In genomic region chr3:121951291-121951690, GRCh38 we compare ENCODE assay signal across 17 cellular contexts. TPM values are rescaled to one million over a fixed set of nuclear protein-coding genes. Genes with fewer than 3 reads are reported as not detected.
DNase-seq lines count a peak whose midpoint lies in the region; ATAC-seq and TF ChIP-seq lines count a peak whose summit lies in the region.
"Had no signal": no experiment of that assay in that cellular context is flagged by ENCODE, and none has a peak within 500 bp of the region (broad histone marks: within the 10 kb centered on the region; RNA-seq: fewer than 3 reads in every experiment).

No MANE protein-coding gene starts in this region.

- H3K23ac ChIP-seq in IMR-90 (ENCODE audit: low read depth, low read length), result no peak overlapping the region

- CTCF ChIA-PET in IMR-90 (lab: Yijun Ruan, JAX), result no interaction called here

- no peaks in the 10 kb centered on the region for H3K9me2 ChIP-seq in Karpas-422 (replicated peaks; ENCODE audit: insufficient read depth, low read length)

- no peak overlapping the region for H3K4me3 ChIP-seq in IMR-90 (ENCODE audit: insufficient read depth, low read depth, low read length)
- no peak overlapping the region for H3K4me3 ChIP-seq in choroid plexus epithelial cell (ENCODE audit: low read depth, low read length)
- H3K4me3 ChIP-seq in Karpas-422 (ENCODE audit: low read length), result no peak overlapping the region
- H3K4me3 ChIP-seq: BLaER1 treated with 17β-estradiol and CSF1 and Interleukin-3, amounts not matched to agents 10 nM and 100 nM had no signal

- DNase-seq in IMR-90 (peak; percentile 27), choroid plexus epithelial cell (ENCODE audit: low read depth) (peak; percentile 5), kidney tubule cell (ENCODE audit: low spot score) (peak; percentile 12), renal cortical epithelial cell (ENCODE audit: low read depth) (peak; percentile 88), Karpas-422 (no peak)
- DNase-seq in stimulated activated CD4-positive, alpha-beta T cell treated with anti-CD3 and anti-CD28 coated beads, Interleukin-1b, Interleukin-23, amount 100 ng/mL, for 48 hours, result no peak
- no peak for DNase-seq in natural killer cell treated with Interleukin-12 subunit alpha and Interleukin-12 subunit beta and Interleukin-15 and Interleukin-18, amount 100 ng/mL, for 72 hours (ENCODE audit: low spot score)
- DNase-seq: CD8-positive, alpha-beta memory T cell; H9; NCI-H1105; NCI-H1694; NCI-H2081 treated with DMSO at 0.1 percent for 48 hours; NCI-H510A; NCI-H748 treated with DMSO at 0.1 percent for 48 hours; NK-92 treated with Interleukin-12 subunit alpha and Interleukin-12 subunit beta, amount 100 ng/mL, for 24 hours had no signal

- no peak overlapping the region for H2AK9ac ChIP-seq in IMR-90 (replicated peaks; ENCODE audit: low read depth, low read length, poor library complexity)

- H4K5ac ChIP-seq in IMR-90 (ENCODE audit: low read depth, low read length), result no peak overlapping the region

- H3K56ac ChIP-seq in IMR-90 (ENCODE audit: extremely low read depth, insufficient read depth, low read length), result no peak overlapping the region

- H3K27me3 ChIP-seq in IMR-90 (ENCODE audit: control insufficient read depth, insufficient read depth, low read length) (no peaks in the 10 kb centered on the region), Karpas-422 (ENCODE audit: low read length) (no peaks in the 10 kb centered on the region)
- H3K27me3 ChIP-seq: BLaER1 treated with 17β-estradiol and CSF1 and Interleukin-3, amounts not matched to agents 10 nM and 100 nM had no signal

- intact Hi-C loops in IMR-90 (cut with micrococcal nuclease), result no loop called here

- H4K91ac ChIP-seq in IMR-90 (ENCODE audit: insufficient read depth, low read depth, low read length), result no peak overlapping the region

- H3K9me3 Mint-ChIP-seq in natural killer cell treated with Interleukin-12 subunit alpha and Interleukin-12 subunit beta and Interleukin-15 and Interleukin-18, amount 100 ng/mL, for 72 hours, result peaks cover 6% of the 10 kb centered on the region

- no CpG with 5 or more reads among the region's 1 CpG for WGBS in IMR-90 (ENCODE audit: extremely low coverage in 2 of 2, insufficient read length in 1 of 2), 2 experiments

- H2BK15ac ChIP-seq in IMR-90 (ENCODE audit: low read depth, low read length), result no peak overlapping the region

- no peak for TF ChIP-seq POLR2A in IMR-90 (IDR thresholded peaks at IDR 0.05; ENCODE audit: low read depth, low read length)

- peak; percentile 60 for ATAC-seq in IMR-90 (ENCODE audit: low read depth)
- no peak for ATAC-seq in natural killer cell treated with Interleukin-12 subunit alpha and Interleukin-12 subunit beta and Interleukin-15 and Interleukin-18, amount 100 ng/mL, for 72 hours
- ATAC-seq: Right ventricle myocardium inferior had no signal

- no peaks in the 10 kb centered on the region for H3K9me1 ChIP-seq in IMR-90 (ENCODE audit: insufficient read depth, low read length)

- H3K4me1 ChIP-seq in IMR-90 (ENCODE audit: control insufficient read depth, insufficient read depth, low read length), result no peaks in the 10 kb centered on the region
- no peaks in the 10 kb centered on the region for H3K4me1 ChIP-seq in Karpas-422 (ENCODE audit: low read length)

- no peak overlapping the region for H3K4ac ChIP-seq in IMR-90 (ENCODE audit: low read depth, low read length)

- H4K8ac ChIP-seq in IMR-90 (ENCODE audit: low read depth in 2 of 2, low read length in 2 of 2), result no peak overlapping the region

- H2AFZ ChIP-seq in IMR-90 (replicated peaks; ENCODE audit: low read length, poor library complexity) (no peak overlapping the region), Karpas-422 (ENCODE audit: low read length) (no peak overlapping the region)

- peaks cover 3 to 7% of the 10 kb centered on the region in 2 donors for H3K27me3 Mint-ChIP-seq in natural killer cell treated with Interleukin-12 subunit alpha and Interleukin-12 subunit beta and Interleukin-15 and Interleukin-18, amount 100 ng/mL, for 72 hours
- H3K27me3 Mint-ChIP-seq: CD8-positive, alpha-beta memory T cell had no signal

- H2AK5ac ChIP-seq in IMR-90 (ENCODE audit: low read depth, low read length), result no peak overlapping the region

- H3K4me3 Mint-ChIP-seq in natural killer cell treated with Interleukin-12 subunit alpha and Interleukin-12 subunit beta and Interleukin-15 and Interleukin-18, amount 100 ng/mL, for 72 hours, result no peak overlapping the region
- H3K4me3 Mint-ChIP-seq: CD8-positive, alpha-beta memory T cell; H9 had no signal

- H2BK20ac ChIP-seq in IMR-90 (ENCODE audit: low read depth, low read length), result no peak overlapping the region

- H3K9me3 ChIP-seq in IMR-90 (ENCODE audit: control insufficient read depth, insufficient read depth, low read length) (no peaks in the 10 kb centered on the region), Karpas-422 (ENCODE audit: low read length) (no peaks in the 10 kb centered on the region)

- no peaks in the 10 kb centered on the region for H3K79me2 ChIP-seq in Karpas-422 (ENCODE audit: low read length)

- in situ Hi-C loops in IMR-90 (cut with MboI; ENCODE audit: low sequenced_read_pairs), result no loop called here

- BruUV-seq in IMR-90 (replicated peaks; lab: Mats Ljungman, UMichigan), result no TSS peak

- no peak overlapping the region for H3K27ac ChIP-seq in IMR-90 (ENCODE audit: insufficient read depth, low read length)
- H3K27ac ChIP-seq in Karpas-422 (ENCODE audit: low read length), result no peak overlapping the region
- H3K27ac ChIP-seq: BLaER1 treated with 17β-estradiol and CSF1 and Interleukin-3, amounts not matched to agents 10 nM and 100 nM had no signal

- no peak overlapping the region for H2BK120ac ChIP-seq in IMR-90 (ENCODE audit: low read depth, low read length)

- no peak overlapping the region for H3K4me2 ChIP-seq in IMR-90 (ENCODE audit: low read depth, low read length)
- no peak overlapping the region for H3K4me2 ChIP-seq in Karpas-422 (ENCODE audit: low read depth, low read length, poor library complexity, severe bottlenecking)
- H3K4me2 ChIP-seq: BLaER1 treated with 17β-estradiol and CSF1 and Interleukin-3, amounts not matched to agents 10 nM and 100 nM had no signal

- H2BK5ac ChIP-seq in IMR-90 (ENCODE audit: low read depth, low read length, poor library complexity, severe bottlenecking), result no peak overlapping the region

- H3K14ac ChIP-seq in IMR-90 (replicated peaks; ENCODE audit: low read depth, low read length), result no peak overlapping the region

- H3K36me3 ChIP-seq in IMR-90 (ENCODE audit: control insufficient read depth, insufficient read depth, low read length), result no peaks in the 10 kb centered on the region
- peaks cover 20% of the 10 kb centered on the region; the same call in 1 of the 2 replicates for H3K36me3 ChIP-seq in Karpas-422 (ENCODE audit: insufficient read depth, low read length)

- no peaks in the 10 kb centered on the region for H4K20me1 ChIP-seq in IMR-90 (ENCODE audit: insufficient read depth, low read length)
- H4K20me1 ChIP-seq in Karpas-422 (ENCODE audit: insufficient read depth, low read depth, low read length), result no peaks in the 10 kb centered on the region
- H4K20me1 ChIP-seq: BLaER1 treated with 17β-estradiol and CSF1 and Interleukin-3, amounts not matched to agents 10 nM and 100 nM had no signal

- TF ChIP-seq CTCF in IMR-90 (conservative IDR thresholded peaks at IDR 0.05; ENCODE audit: low read depth, low read length), result no peak
- no peak for TF ChIP-seq CTCF in choroid plexus epithelial cell (conservative IDR thresholded peaks at IDR 0.05; ENCODE audit: low read depth, low read length)

- dilution Hi-C loops in IMR-90 (cut with HindIII; ENCODE audit: low sequenced_read_pairs, unreplicated experiment), result no loop called here

- no peaks in the 10 kb centered on the region for H3K4me1 Mint-ChIP-seq in natural killer cell treated with Interleukin-12 subunit alpha and Interleukin-12 subunit beta and Interleukin-15 and Interleukin-18, amount 100 ng/mL, for 72 hours (ENCODE audit: low read depth in 2 of 2)
- H3K4me1 Mint-ChIP-seq: CD8-positive, alpha-beta memory T cell had no signal

- POLR2A ChIA-PET in IMR-90 (lab: Charles Lee; ENCODE audit: unreplicated experiment), result no interaction called here

- no peak overlapping the region for H3K9ac ChIP-seq in IMR-90 (ENCODE audit: low read depth, low read length)
- no peak overlapping the region for H3K9ac ChIP-seq in Karpas-422 (ENCODE audit: low read length)
- H3K9ac ChIP-seq: BLaER1 treated with 17β-estradiol and CSF1 and Interleukin-3, amounts not matched to agents 10 nM and 100 nM had no signal

- no peak overlapping the region for H3K27ac Mint-ChIP-seq in natural killer cell treated with Interleukin-12 subunit alpha and Interleukin-12 subunit beta and Interleukin-15 and Interleukin-18, amount 100 ng/mL, for 72 hours
- H3K27ac Mint-ChIP-seq: CD8-positive, alpha-beta memory T cell; H9 had no signal

- no peak for TF ChIP-seq RAD21 in IMR-90 (IDR thresholded peaks at IDR 0.05; ENCODE audit: low read length)

- H3K36me3 Mint-ChIP-seq in natural killer cell treated with Interleukin-12 subunit alpha and Interleukin-12 subunit beta and Interleukin-15 and Interleukin-18, amount 100 ng/mL, for 72 hours, result peaks cover 16% of the 10 kb centered on the region

- no peaks in the 10 kb centered on the region for H3K79me1 ChIP-seq in IMR-90 (ENCODE audit: low read depth in 1 of 2, low read length in 2 of 2)

- H3K18ac ChIP-seq in IMR-90 (ENCODE audit: low read depth, low read length), result no peak overlapping the region

TF ChIP-seq in IMR-90, 13 proteins besides CTCF, POLR2A, EP300 and RAD21 (continues in another document):
- TF ChIP-seq MAFK (IDR thresholded peaks at IDR 0.05; ENCODE audit: low read depth, low read length) (no peak), RFX5 (IDR thresholded peaks at IDR 0.05; ENCODE audit: low read depth, low read length) (no peak), FOS (IDR thresholded peaks at IDR 0.05; ENCODE audit: low read depth, low read length) (no peak), SMC3 (IDR thresholded peaks at IDR 0.05; ENCODE audit: low read depth, low read length) (no peak), CHD1 (IDR thresholded peaks at IDR 0.05; ENCODE audit: low read depth, low read length) (no peak), CEBPB (IDR thresholded peaks at IDR 0.05; ENCODE audit: low read depth, low read length) (no peak)

RNA-seq across cellular contexts. Expression of gene SLC15A2, which starts 57.1 kb away (rescaled TPM):
- under 0.01 and 0.18 TPM in 2 replicates for total RNA-seq in IMR-90 (2012; rRNA removed)
- polyA plus RNA-seq in IMR-90 (2012; rRNA removed), result 0.07 and 0.31 TPM in 2 replicates
- polyA plus RNA-seq in IMR-90 (2012; cell fraction: cytosol; rRNA removed), result 0.01 and 0.04 TPM in 2 replicates
- polyA plus RNA-seq in IMR-90 (2012; cell fraction: nucleus; rRNA removed; ENCODE audit: low replicate concordance), result 0.46 and 2.2 TPM in 2 replicates
- 1.9 and 4.7 TPM in 2 replicates for total RNA-seq in renal cortical epithelial cell
- 5.6 and 17.3 TPM in 2 replicates for total RNA-seq in Karpas-422 (2014; rRNA removed; shearing (Covaris generic); ENCODE audit: low replicate concordance)
- 1 to 10 TPM in 1 of 2 donors, under 1 TPM in 1; 0.43 to 5.3 TPM for total RNA-seq in natural killer cell treated with Interleukin-12 subunit alpha and Interleukin-12 subunit beta and Interleukin-15 and Interleukin-18, amount 100 ng/mL, for 72 hours

Comparison
In these comparisons a context has a peak if more than half of its experiments do, and no peak if none do; other contexts are left out.
1. DNase-seq: peak in IMR-90 (single experiment), choroid plexus epithelial cell (single experiment), kidney tubule cell (single experiment) and renal cortical epithelial cell (single experiment); none in Karpas-422 (single experiment), stimulated activated CD4-positive, alpha-beta T cell treated with anti-CD3 and anti-CD28 coated beads, Interleukin-1b, Interleukin-23, amount 100 ng/mL, for 48 hours (single experiment) and natural killer cell treated with Interleukin-12 subunit alpha and Interleukin-12 subunit beta and Interleukin-15 and Interleukin-18, amount 100 ng/mL, for 72 hours (single experiment).